ENCODE assay signal across 10 cellular contexts in genomic region chr20:36175475-36175995, GRCh38.
"Had no signal": no experiment of that assay in that cellular context is flagged by ENCODE, and none has a peak within 500 bp of the region (broad histone marks: within the 10 kb centered on the region; RNA-seq: fewer than 3 reads in every experiment).

No MANE protein-coding gene starts in this region.

- H3K4me1 ChIP-seq: tibial artery, uterus had no signal

- H3K27ac Mint-ChIP-seq: activated B cell treated with CpG ODN at 0.5 μM for 24 hours; activated CD4-positive, alpha-beta T cell treated with anti-CD3 and anti-CD28 coated beads, Interleukin-2, amount 10 ng/mL, durations not matched to agents 7 days and 5 days; dendritic cell treated with granulocyte-macrophage colony-stimulating factor and Interleukin-4, amounts not matched to agents 40 ng/mL and 50 ng/mL, for 4 days had no signal

- H3K27me3 Mint-ChIP-seq: activated CD4-positive, alpha-beta T cell treated with anti-CD3 and anti-CD28 coated beads, Interleukin-2, amount 10 ng/mL, durations not matched to agents 7 days and 5 days had no signal

- H3K27me3 ChIP-seq: ovary, tibial artery, uterus had no signal

- H3K4me3 Mint-ChIP-seq: activated B cell treated with CpG ODN at 0.5 μM for 24 hours; activated CD4-positive, alpha-beta T cell treated with anti-CD3 and anti-CD28 coated beads, Interleukin-2, amount 10 ng/mL, durations not matched to agents 7 days and 5 days; dendritic cell treated with granulocyte-macrophage colony-stimulating factor and Interleukin-4, amounts not matched to agents 40 ng/mL and 50 ng/mL, for 4 days had no signal

- H3K4me3 ChIP-seq: ovary, tibial artery, uterus had no signal

- DNase-seq: activated B cell treated with CpG ODN at 0.5 μM for 24 hours; activated CD4-positive, alpha-beta T cell treated with anti-CD3 and anti-CD28 coated beads, Interleukin-2, amount 10 ng/mL, durations not matched to agents 7 days and 5 days; activated CD8-positive, alpha-beta memory T cell treated with anti-CD3 and anti-CD28 coated beads for 24 hours; activated naive CD4-positive, alpha-beta T cell treated with Interleukin-2 at 50 U/mL for 16 hours; hypothalamus; ovary; T1000; tibial artery; uterus had no signal

- H3K9me3 ChIP-seq: ovary, tibial artery, uterus had no signal

- H3K36me3 ChIP-seq: ovary, uterus had no signal

- H3K27ac ChIP-seq: ovary, tibial artery, uterus had no signal

- H3K9me3 Mint-ChIP-seq: activated B cell treated with CpG ODN at 0.5 μM for 24 hours; activated CD4-positive, alpha-beta T cell treated with anti-CD3 and anti-CD28 coated beads, Interleukin-2, amount 10 ng/mL, durations not matched to agents 7 days and 5 days; dendritic cell treated with granulocyte-macrophage colony-stimulating factor and Interleukin-4, amounts not matched to agents 40 ng/mL and 50 ng/mL, for 4 days had no signal
